ENCODE assay signal across 3 cellular contexts in genomic region chr4:87720094-87720691, GRCh38.
"Had no signal": no experiment of that assay in that cellular context is flagged by ENCODE, and none has a peak within 500 bp of the region (broad histone marks: within the 10 kb centered on the region; RNA-seq: fewer than 3 reads in every experiment).

No MANE protein-coding gene starts in this region.

- ATAC-seq: GM12878 had no signal

- DNase-seq: GDM1, GF-D8 had no signal
